ENCODE assay signal across 1 cellular context in the genomic region with DNA sequence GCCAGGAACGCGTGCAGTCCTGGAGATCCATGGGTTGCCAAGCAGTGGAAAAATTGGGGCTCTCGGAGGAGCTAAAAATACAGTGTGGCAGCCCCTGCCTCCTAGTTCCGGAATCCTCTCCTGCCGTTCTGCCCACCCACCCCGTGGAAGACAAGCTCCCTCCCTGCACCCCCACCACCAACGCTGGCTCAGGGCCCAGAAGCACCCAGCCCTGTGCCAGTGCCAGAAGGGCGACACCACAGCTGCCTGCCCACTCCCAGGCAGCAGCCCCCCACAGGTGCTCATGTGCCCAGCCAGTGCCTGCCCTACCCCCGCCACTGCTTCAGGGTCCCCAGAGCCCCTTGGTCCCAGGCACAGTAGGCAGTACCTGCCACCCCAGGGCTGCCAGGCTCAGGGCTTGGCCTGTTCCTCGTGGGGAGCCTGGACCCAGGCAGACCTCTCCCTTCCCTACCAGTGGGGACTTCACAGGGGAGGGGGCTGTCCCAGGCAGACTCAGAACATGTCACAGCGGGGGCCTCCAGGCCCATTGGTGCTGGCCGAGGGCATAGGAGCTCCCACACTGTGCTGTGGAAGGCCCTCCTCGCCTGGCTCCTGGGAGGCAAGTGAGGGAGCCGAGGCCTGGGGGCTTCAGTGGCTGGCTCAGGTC.
TF ChIP-seq lines count a peak whose summit lies in the region.

No MANE protein-coding gene starts in this region.

TF ChIP-seq in HepG2, 621 proteins besides CTCF, POLR2A, EP300 and RAD21:
- TF ChIP-seq ZFP1 (CRISPR knock-in tag; IDR thresholded peaks at IDR 0.05) (no peak), MYNN (CRISPR knock-in tag; IDR thresholded peaks at IDR 0.05; ENCODE audit: low read depth) (no peak), ZEB1 (IDR thresholded peaks at IDR 0.05; ENCODE audit: insufficient replicate concordance, low read depth) (no peak), SMC3 (IDR thresholded peaks at IDR 0.05; ENCODE audit: low read length) (no peak), CENPT (CRISPR knock-in tag; IDR thresholded peaks at IDR 0.05; ENCODE audit: low read depth) (no peak), NFATC3 (CRISPR knock-in tag; IDR thresholded peaks at IDR 0.05) (no peak), FOSL1 (CRISPR knock-in tag; IDR thresholded peaks at IDR 0.05; ENCODE audit: borderline replicate concordance) (no peak), SMAD9 (CRISPR knock-in tag; IDR thresholded peaks at IDR 0.05) (no peak), ZNF329 (CRISPR knock-in tag; IDR thresholded peaks at IDR 0.05; ENCODE audit: low read depth) (no peak), ZNF335 (CRISPR knock-in tag; IDR thresholded peaks at IDR 0.05) (no peak), ZNF619 (CRISPR knock-in tag; IDR thresholded peaks at IDR 0.05) (no peak), ZNF44 (CRISPR knock-in tag; IDR thresholded peaks at IDR 0.05) (no peak), MIXL1 (CRISPR knock-in tag; IDR thresholded peaks at IDR 0.05) (no peak), FOXO1 (CRISPR knock-in tag; IDR thresholded peaks at IDR 0.05) (no peak)
- TF ChIP-seq, protein P1, sequence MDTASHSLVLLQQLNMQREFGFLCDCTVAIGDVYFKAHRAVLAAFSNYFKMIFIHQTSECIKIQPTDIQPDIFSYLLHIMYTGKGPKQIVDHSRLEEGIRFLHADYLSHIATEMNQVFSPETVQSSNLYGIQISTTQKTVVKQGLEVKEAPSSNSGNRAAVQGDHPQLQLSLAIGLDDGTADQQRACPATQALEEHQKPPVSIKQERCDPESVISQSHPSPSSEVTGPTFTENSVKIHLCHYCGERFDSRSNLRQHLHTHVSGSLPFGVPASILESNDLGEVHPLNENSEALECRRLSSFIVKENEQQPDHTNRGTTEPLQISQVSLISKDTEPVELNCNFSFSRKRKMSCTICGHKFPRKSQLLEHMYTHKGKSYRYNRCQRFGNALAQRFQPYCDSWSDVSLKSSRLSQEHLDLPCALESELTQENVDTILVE (CRISPR knock-in tag; IDR thresholded peaks at IDR 0.05): no peak
- TF ChIP-seq, protein P2, sequence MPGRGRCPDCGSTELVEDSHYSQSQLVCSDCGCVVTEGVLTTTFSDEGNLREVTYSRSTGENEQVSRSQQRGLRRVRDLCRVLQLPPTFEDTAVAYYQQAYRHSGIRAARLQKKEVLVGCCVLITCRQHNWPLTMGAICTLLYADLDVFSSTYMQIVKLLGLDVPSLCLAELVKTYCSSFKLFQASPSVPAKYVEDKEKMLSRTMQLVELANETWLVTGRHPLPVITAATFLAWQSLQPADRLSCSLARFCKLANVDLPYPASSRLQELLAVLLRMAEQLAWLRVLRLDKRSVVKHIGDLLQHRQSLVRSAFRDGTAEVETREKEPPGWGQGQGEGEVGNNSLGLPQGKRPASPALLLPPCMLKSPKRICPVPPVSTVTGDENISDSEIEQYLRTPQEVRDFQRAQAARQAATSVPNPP (CRISPR knock-in tag; IDR thresholded peaks at IDR 0.05): no peak
- TF ChIP-seq, protein P3, sequence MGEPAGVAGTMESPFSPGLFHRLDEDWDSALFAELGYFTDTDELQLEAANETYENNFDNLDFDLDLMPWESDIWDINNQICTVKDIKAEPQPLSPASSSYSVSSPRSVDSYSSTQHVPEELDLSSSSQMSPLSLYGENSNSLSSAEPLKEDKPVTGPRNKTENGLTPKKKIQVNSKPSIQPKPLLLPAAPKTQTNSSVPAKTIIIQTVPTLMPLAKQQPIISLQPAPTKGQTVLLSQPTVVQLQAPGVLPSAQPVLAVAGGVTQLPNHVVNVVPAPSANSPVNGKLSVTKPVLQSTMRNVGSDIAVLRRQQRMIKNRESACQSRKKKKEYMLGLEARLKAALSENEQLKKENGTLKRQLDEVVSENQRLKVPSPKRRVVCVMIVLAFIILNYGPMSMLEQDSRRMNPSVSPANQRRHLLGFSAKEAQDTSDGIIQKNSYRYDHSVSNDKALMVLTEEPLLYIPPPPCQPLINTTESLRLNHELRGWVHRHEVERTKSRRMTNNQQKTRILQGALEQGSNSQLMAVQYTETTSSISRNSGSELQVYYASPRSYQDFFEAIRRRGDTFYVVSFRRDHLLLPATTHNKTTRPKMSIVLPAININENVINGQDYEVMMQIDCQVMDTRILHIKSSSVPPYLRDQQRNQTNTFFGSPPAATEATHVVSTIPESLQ (CRISPR knock-in tag; conservative IDR thresholded peaks at IDR 0.05): no peak
- TF ChIP-seq, protein P4, sequence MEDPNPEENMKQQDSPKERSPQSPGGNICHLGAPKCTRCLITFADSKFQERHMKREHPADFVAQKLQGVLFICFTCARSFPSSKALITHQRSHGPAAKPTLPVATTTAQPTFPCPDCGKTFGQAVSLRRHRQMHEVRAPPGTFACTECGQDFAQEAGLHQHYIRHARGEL (CRISPR knock-in tag; IDR thresholded peaks at IDR 0.05): no peak
- TF ChIP-seq, protein P5, sequence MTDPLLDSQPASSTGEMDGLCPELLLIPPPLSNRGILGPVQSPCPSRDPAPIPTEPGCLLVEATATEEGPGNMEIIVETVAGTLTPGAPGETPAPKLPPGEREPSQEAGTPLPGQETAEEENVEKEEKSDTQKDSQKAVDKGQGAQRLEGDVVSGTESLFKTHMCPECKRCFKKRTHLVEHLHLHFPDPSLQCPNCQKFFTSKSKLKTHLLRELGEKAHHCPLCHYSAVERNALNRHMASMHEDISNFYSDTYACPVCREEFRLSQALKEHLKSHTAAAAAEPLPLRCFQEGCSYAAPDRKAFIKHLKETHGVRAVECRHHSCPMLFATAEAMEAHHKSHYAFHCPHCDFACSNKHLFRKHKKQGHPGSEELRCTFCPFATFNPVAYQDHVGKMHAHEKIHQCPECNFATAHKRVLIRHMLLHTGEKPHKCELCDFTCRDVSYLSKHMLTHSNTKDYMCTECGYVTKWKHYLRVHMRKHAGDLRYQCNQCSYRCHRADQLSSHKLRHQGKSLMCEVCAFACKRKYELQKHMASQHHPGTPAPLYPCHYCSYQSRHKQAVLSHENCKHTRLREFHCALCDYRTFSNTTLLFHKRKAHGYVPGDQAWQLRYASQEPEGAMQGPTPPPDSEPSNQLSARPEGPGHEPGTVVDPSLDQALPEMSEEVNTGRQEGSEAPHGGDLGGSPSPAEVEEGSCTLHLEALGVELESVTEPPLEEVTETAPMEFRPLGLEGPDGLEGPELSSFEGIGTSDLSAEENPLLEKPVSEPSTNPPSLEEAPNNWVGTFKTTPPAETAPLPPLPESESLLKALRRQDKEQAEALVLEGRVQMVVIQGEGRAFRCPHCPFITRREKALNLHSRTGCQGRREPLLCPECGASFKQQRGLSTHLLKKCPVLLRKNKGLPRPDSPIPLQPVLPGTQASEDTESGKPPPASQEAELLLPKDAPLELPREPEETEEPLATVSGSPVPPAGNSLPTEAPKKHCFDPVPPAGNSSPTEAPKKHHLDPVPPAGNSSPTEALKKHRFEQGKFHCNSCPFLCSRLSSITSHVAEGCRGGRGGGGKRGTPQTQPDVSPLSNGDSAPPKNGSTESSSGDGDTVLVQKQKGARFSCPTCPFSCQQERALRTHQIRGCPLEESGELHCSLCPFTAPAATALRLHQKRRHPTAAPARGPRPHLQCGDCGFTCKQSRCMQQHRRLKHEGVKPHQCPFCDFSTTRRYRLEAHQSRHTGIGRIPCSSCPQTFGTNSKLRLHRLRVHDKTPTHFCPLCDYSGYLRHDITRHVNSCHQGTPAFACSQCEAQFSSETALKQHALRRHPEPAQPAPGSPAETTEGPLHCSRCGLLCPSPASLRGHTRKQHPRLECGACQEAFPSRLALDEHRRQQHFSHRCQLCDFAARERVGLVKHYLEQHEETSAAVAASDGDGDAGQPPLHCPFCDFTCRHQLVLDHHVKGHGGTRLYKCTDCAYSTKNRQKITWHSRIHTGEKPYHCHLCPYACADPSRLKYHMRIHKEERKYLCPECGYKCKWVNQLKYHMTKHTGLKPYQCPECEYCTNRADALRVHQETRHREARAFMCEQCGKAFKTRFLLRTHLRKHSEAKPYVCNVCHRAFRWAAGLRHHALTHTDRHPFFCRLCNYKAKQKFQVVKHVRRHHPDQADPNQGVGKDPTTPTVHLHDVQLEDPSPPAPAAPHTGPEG (CRISPR knock-in tag; IDR thresholded peaks at IDR 0.05): no peak
- TF ChIP-seq, protein P6, sequence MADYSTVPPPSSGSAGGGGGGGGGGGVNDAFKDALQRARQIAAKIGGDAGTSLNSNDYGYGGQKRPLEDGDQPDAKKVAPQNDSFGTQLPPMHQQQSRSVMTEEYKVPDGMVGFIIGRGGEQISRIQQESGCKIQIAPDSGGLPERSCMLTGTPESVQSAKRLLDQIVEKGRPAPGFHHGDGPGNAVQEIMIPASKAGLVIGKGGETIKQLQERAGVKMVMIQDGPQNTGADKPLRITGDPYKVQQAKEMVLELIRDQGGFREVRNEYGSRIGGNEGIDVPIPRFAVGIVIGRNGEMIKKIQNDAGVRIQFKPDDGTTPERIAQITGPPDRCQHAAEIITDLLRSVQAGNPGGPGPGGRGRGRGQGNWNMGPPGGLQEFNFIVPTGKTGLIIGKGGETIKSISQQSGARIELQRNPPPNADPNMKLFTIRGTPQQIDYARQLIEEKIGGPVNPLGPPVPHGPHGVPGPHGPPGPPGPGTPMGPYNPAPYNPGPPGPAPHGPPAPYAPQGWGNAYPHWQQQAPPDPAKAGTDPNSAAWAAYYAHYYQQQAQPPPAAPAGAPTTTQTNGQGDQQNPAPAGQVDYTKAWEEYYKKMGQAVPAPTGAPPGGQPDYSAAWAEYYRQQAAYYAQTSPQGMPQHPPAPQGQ (CRISPR knock-in tag; IDR thresholded peaks at IDR 0.05; ENCODE audit: borderline replicate concordance): no peak
